Comparison of ENCODE assay signal across 26 cellular contexts in the genomic region with DNA sequence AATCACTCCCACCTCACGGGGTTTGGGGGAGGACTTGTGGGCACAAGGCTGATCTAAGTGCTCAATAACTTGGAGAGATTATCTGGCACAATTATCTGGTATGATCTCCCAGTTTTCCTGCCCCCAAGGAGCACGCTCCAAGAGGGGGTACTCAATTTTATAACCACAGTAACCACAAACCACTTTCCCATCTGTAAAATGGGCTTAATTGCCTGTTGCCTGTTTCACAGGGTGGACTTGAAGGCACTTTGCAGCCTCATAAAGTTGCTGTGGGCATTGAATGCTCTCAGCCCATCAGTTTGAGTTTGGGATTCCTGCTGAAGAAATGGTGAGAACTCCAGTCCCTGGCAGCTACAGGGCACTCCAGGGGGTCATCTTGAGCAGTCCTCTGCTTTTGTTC.
"Had no signal": no experiment of that assay in that cellular context is flagged by ENCODE, and none has a peak within 500 bp of the region (broad histone marks: within the 10 kb centered on the region; RNA-seq: fewer than 3 reads in every experiment).

No MANE protein-coding gene starts in this region.

- H2AFZ ChIP-seq: neural progenitor cell, parathyroid adenoma had no signal

- H3K4me1 ChIP-seq: foreskin keratinocyte, parathyroid adenoma had no signal

- H3K9me3 ChIP-seq: esophagus muscularis mucosa, heart left ventricle, psoas muscle, suprapubic skin, tibial artery, upper lobe of right lung had no signal

- H3K36me3 ChIP-seq: neural progenitor cell had no signal

- ATAC-seq: activated CD4-positive, alpha-beta T cell treated with anti-CD3 and anti-CD28 coated beads for 36 hours; foreskin keratinocyte; heart left ventricle; naive thymus-derived CD8-positive, alpha-beta T cell; psoas muscle; stimulated activated memory B cell treated with anti-CD40 and anti-IgM and Interleukin-4, amounts not matched to agents 10 μg/mL and 1 μg/mL and 100 μg/mL, for 72 hours; T-cell; upper lobe of right lung had no signal

- H3K4me2 ChIP-seq: neural progenitor cell, smooth muscle cell had no signal

- H3K27ac ChIP-seq: esophagus muscularis mucosa, foreskin keratinocyte, neural progenitor cell, parathyroid adenoma, suprapubic skin, tibial artery, upper lobe of right lung had no signal

- H3K9ac ChIP-seq: neural progenitor cell, parathyroid adenoma had no signal

- DNase-seq: activated CD4-positive, alpha-beta T cell treated with anti-CD3 and anti-CD28 coated beads for 36 hours; activated CD4-positive, CD25-positive, alpha-beta regulatory T cell; activated CD8-positive, alpha-beta memory T cell treated with anti-CD3 and anti-CD28 coated beads for 24 hours; activated gamma-delta T cell; amygdala; caudate nucleus; effector CD4-positive, alpha-beta T cell; foreskin keratinocyte; heart left ventricle; hypothalamus; midbrain; naive thymus-derived CD8-positive, alpha-beta T cell; occipital lobe; psoas muscle; stimulated activated CD4-positive, alpha-beta T cell treated with anti-CD3 and anti-CD28 coated beads, Interleukin-1b, Interleukin-23, amount 100 ng/mL, for 48 hours; stimulated activated CD4-positive, alpha-beta T cell treated with anti-CD3 and anti-CD28 coated beads, Interleukin-4, amount 100 ng/mL, for 4 hours; stimulated activated CD8-positive, alpha-beta memory T cell treated with anti-CD3 and anti-CD28 coated beads, Interleukin-4, amount 100 ng/mL, for 48 hours; T-cell; tibial artery; upper lobe of right lung had no signal

- H3K27me3 ChIP-seq: esophagus muscularis mucosa, foreskin keratinocyte, heart left ventricle, suprapubic skin, tibial artery, upper lobe of right lung had no signal

- H3K79me2 ChIP-seq: parathyroid adenoma had no signal

- H3K4me3 ChIP-seq: esophagus muscularis mucosa, heart left ventricle, neural progenitor cell, psoas muscle, smooth muscle cell, suprapubic skin, tibial artery, upper lobe of right lung had no signal
